In genomic region chr13:113002206-113002821, GRCh38 we compare ENCODE assay signal across 2 cellular contexts.
TF ChIP-seq lines count a peak whose summit lies in the region.

No MANE protein-coding gene starts in this region.

TF ChIP-seq in GM23338, 12 proteins besides CTCF, POLR2A, EP300 and RAD21:
- TF ChIP-seq CREB1 (CRISPR knock-in tag; IDR thresholded peaks at IDR 0.05; ENCODE audit: low read depth), result no peak
- TF ChIP-seq ZNF331 (CRISPR knock-in tag; IDR thresholded peaks at IDR 0.05; ENCODE audit: low read depth), result no peak
- TF ChIP-seq ETS1 (IDR thresholded peaks at IDR 0.05), result no peak
- no peak for TF ChIP-seq POLR2AphosphoS5 (IDR thresholded peaks at IDR 0.05; ENCODE audit: low read depth)
- no peak for TF ChIP-seq REST (IDR thresholded peaks at IDR 0.05; ENCODE audit: unreplicated experiment)
- no peak for TF ChIP-seq ZNF462 (CRISPR knock-in tag; IDR thresholded peaks at IDR 0.05)
- no peak for TF ChIP-seq JUNB (IDR thresholded peaks at IDR 0.05; ENCODE audit: unreplicated experiment)
- TF ChIP-seq EZH2phosphoT487 (IDR thresholded peaks at IDR 0.05; ENCODE audit: unreplicated experiment), result no peak
- TF ChIP-seq ZNF114 (CRISPR knock-in tag; IDR thresholded peaks at IDR 0.05), result no peak
- TF ChIP-seq EZH2 (IDR thresholded peaks at IDR 0.05; ENCODE audit: low read depth, unreplicated experiment), result no peak

TF ChIP-seq in H1, 55 proteins besides CTCF, POLR2A, EP300 and RAD21:
- TF ChIP-seq KDM4A (IDR thresholded peaks at IDR 0.05; ENCODE audit: low read depth, low read length, severe bottlenecking) (no peak), GABPA (IDR thresholded peaks at IDR 0.05; ENCODE audit: borderline replicate concordance, insufficient read depth, low read length) (peak; percentile 73; the same call in 1 of the 2 replicates), SIN3A (conservative IDR thresholded peaks at IDR 0.05 in 1 of 2, IDR thresholded peaks at IDR 0.05 in 1 of 2; ENCODE audit: low read depth in 1 of 2, low read length in 2 of 2) (no peak), USF2 (IDR thresholded peaks at IDR 0.05; ENCODE audit: low read length) (no peak), EZH2 (IDR thresholded peaks at IDR 0.05; ENCODE audit: low read depth, low read length, severe bottlenecking) (no peak), EGR1 (IDR thresholded peaks at IDR 0.05; ENCODE audit: borderline replicate concordance, low read depth, low read length) (0 out of 2 replicates have a peak, but pooled peaks have one; percentile 39), YY1 (IDR thresholded peaks at IDR 0.05; ENCODE audit: low read depth, low read length) (no peak)
